8 cellular contexts compared by ENCODE assay signal in the genomic region with DNA sequence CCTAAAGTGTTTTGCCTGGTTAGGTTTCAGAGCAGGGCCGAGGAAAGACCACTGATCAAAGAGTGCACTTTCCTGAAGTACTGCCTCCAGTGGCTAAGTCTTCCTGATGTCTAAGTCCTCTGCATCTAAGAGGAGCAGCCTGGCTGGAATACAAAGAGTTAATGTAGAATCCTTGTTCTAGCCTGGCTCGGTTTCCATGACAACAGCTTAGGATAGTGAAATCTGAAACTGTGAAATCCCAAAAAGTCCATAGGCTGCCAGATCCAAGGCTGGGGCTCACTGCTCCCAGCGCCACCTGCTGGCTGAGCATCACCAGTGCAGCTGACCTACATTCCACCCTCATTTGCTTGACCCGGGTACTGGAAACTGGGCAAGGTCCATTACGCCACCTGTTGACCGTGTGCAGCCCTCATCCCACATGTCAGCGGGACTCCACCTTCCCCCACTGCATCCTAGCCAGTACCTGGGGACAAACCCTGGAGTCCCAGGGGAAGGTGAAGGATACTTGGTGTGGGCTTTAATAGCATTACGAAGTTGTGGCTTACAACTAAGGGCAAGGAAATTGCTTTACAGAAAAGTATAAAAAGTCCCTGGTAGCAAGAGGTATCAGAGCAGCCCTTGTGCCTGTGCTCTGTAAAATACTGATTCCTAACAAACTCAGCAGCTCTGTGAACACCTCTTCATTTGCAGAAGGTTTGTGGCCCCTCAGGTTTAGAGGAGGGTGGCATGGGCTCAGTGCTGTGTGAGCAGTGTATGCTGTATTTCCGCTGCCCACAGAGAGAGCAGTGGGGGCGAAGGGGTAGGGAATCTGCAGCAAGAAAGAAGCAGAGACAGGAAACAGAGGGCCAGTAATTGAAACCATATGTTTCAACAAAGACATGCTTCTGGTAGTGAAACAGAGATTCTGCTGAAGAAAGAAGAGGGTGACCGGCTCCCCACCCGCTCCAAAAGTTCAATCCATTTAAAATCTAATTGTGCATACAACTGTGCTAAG. TPM values are rescaled to one million over a fixed set of nuclear protein-coding genes. Genes with fewer than 3 reads are reported as not detected.
DNase-seq lines count a peak whose midpoint lies in the region; ATAC-seq and TF ChIP-seq lines count a peak whose summit lies in the region.

No MANE protein-coding gene starts in this region.

- POLR2A ChIA-PET in BJ (lab: Charles Lee), result interaction anchor here (1.0 kb wide), 1 partner anchor 16 kb away, joined by 3 read pairs; no protein-coding TSS in a partner anchor

- ATAC-seq in GM19035 (IDR thresholded peaks at IDR 0.05; ENCODE audit: unreplicated experiment) (peak; percentile 75), HG03196 (IDR thresholded peaks at IDR 0.05; ENCODE audit: unreplicated experiment) (peak; percentile 90), left colon (peak; percentile 85)

- peak overlapping the region; percentile 25 to 74 for H3K27ac ChIP-seq in coronary artery

- H3K36me3 ChIP-seq in BJ (ENCODE audit: control insufficient read depth, insufficient read depth, low read length), result no peaks in the 10 kb centered on the region

- DNase-seq in BJ (ENCODE audit: low read depth), result peak; percentile 85
- peak; percentile 95 for DNase-seq in NCI-H2227 (lab: John Stamatoyannopoulos, UW; ENCODE audit: unreplicated experiment)
- DNase-seq in activated CD4-positive, alpha-beta T cell treated with anti-CD3 and anti-CD28 coated beads for 1 hour, result peak; percentile 42
- peak; percentile 94 for DNase-seq in coronary artery (ENCODE audit: low spot score)
- DNase-seq in left colon, result peak; percentile 82 to 86
- DNase-seq in stimulated activated CD4-positive, alpha-beta T cell treated with anti-CD3 and anti-CD28 coated beads, Interleukin-2, amount 100 ng/mL, for 4 hours (ENCODE audit: low read depth), result peak; percentile 25

- CTCF ChIA-PET in BJ (lab: Yijun Ruan, JAX), result interaction anchor here (0.6 to 10.1 kb wide), 31 partner anchors 12 to 186 kb away, joined by 3 to 170 read pairs (median 5); a partner anchor contains a TSS

- intact Hi-C loops in left colon (cut with DNase I, micrococcal nuclease), result loop anchor here in 1 of 2 donors (10.0 kb wide), 1 partner anchor 200 kb away; a partner anchor contains a TSS

- no peaks in the 10 kb centered on the region for H3K27me3 ChIP-seq in BJ (ENCODE audit: control insufficient read depth, insufficient read depth, low read length)

- no peak overlapping the region for H3K4me3 ChIP-seq in BJ (ENCODE audit: low read depth, low read length)
- H3K4me3 ChIP-seq in coronary artery, result no peak overlapping the region

- TF ChIP-seq CTCF in BJ (IDR thresholded peaks at IDR 0.05; ENCODE audit: insufficient read depth, low read depth, low read length) (peak; percentile 99), coronary artery (IDR thresholded peaks at IDR 0.05) (peak; percentile 94)

RNA-seq across cellular contexts. Expression of a gene that starts 36.0 kb away (rescaled TPM):
- 0.99 and 1.6 TPM in 2 replicates for polyA plus RNA-seq in BJ (2011; rRNA removed)
- 6.6 and 6.8 TPM in 2 replicates for polyA minus RNA-seq in BJ (2011; rRNA and poly(A)+ RNA removed)
- total RNA-seq in left colon, result under 1 TPM; 0.75 to 0.76 TPM

RNA-seq across cellular contexts. Expression of a gene that starts 40.1 kb away (rescaled TPM):
- 0.49 TPM in 2 replicates for polyA plus RNA-seq in BJ (2011; rRNA removed)
- 5.5 and 5.6 TPM in 2 replicates for polyA minus RNA-seq in BJ (2011; rRNA and poly(A)+ RNA removed)
- under 1 TPM; 0.64 to 0.92 TPM for total RNA-seq in left colon

RNA-seq across cellular contexts. Expression of a gene that starts 49.1 kb away (rescaled TPM):
- polyA plus RNA-seq in BJ (2011; rRNA removed), result 36.5 and 56.3 TPM in 2 replicates
- polyA minus RNA-seq in BJ (2011; rRNA and poly(A)+ RNA removed), result 17.3 and 24.8 TPM in 2 replicates
- total RNA-seq in left colon, result 10 to 100 TPM; 15.3 to 16.0 TPM

Comparison
In these comparisons a context has a peak if more than half of its experiments do, and no peak if none do; other contexts are left out.
1. DNase-seq: peak in every context shown above with its lines; median percentile 95 in NCI-H2227; 94 in coronary artery; 85 in BJ; 84 in left colon; 42 in activated CD4-positive, alpha-beta T cell treated with anti-CD3 and anti-CD28 coated beads for 1 hour; 25 in stimulated activated CD4-positive, alpha-beta T cell treated with anti-CD3 and anti-CD28 coated beads, Interleukin-2, amount 100 ng/mL, for 4 hours.